Comparison of ENCODE assay signal across 8 cellular contexts in genomic region chr3:172750368-172751187, GRCh38. TPM values are rescaled to one million over a fixed set of nuclear protein-coding genes. Genes with fewer than 3 reads are reported as not detected.
A peak's percentile ranks its signal among the peaks of the same experiment; 100 is the strongest.
DNase-seq lines count a peak whose midpoint lies in the region; ATAC-seq and TF ChIP-seq lines count a peak whose summit lies in the region.

Gene ECT2 (plus strand): TSS chr3:172750726. CDS start chr3:172754531, 3,805 bp downstream.

- H3K9me3 Mint-ChIP-seq in T-helper 1 cell treated with Interleukin-12 subunit alpha and Interleukin-12 subunit beta and Interleukin-4 antibody, amounts not matched to agents 30 μg/mL and 1 μg/mL, for 36 hours, result no peaks in the 10 kb centered on the region

- DNase-seq in NCI-H1694 (lab: John Stamatoyannopoulos, UW) (peak; percentile 99), amygdala (lab: John Stamatoyannopoulos, UW) (peak; percentile 74 to 100 (median 98)), left cardiac atrium (peak; percentile 100), posterior vena cava (ENCODE audit: low spot score) (peak; percentile 100), ureter (ENCODE audit: low spot score) (peak; percentile 99)

- peak within 1 kb of the TSS; percentile 99 for H3K4me3 Mint-ChIP-seq in T-helper 1 cell treated with Interleukin-12 subunit alpha and Interleukin-12 subunit beta and Interleukin-4 antibody, amounts not matched to agents 30 μg/mL and 1 μg/mL, for 36 hours

- intact Hi-C loops in left cardiac atrium (cut with DNase I), result loop anchor here in 1 of 2 donors (1.0 kb wide), 1 partner anchor 76 kb away; no protein-coding TSS in a partner anchor
- intact Hi-C loops in posterior vena cava (cut with DNase I), result no loop called here

- ATAC-seq in HG02885 (IDR thresholded peaks at IDR 0.05; ENCODE audit: poor library complexity, unreplicated experiment), result peak; percentile 97
- peak; percentile 98 to 99 for ATAC-seq in left cardiac atrium

- H3K36me3 Mint-ChIP-seq in T-helper 1 cell treated with Interleukin-12 subunit alpha and Interleukin-12 subunit beta and Interleukin-4 antibody, amounts not matched to agents 30 μg/mL and 1 μg/mL, for 36 hours (ENCODE audit: low read depth), result peaks cover 20% of the 10 kb centered on the region

- peaks cover 7% of the 10 kb centered on the region for H3K27me3 Mint-ChIP-seq in T-helper 1 cell treated with Interleukin-12 subunit alpha and Interleukin-12 subunit beta and Interleukin-4 antibody, amounts not matched to agents 30 μg/mL and 1 μg/mL, for 36 hours (ENCODE audit: low read depth)

- TF ChIP-seq POLR2A in GM15510 (IDR thresholded peaks at IDR 0.05; ENCODE audit: borderline replicate concordance, extremely low read depth, insufficient read length), result peak; percentile 67

- H3K4me1 Mint-ChIP-seq in T-helper 1 cell treated with Interleukin-12 subunit alpha and Interleukin-12 subunit beta and Interleukin-4 antibody, amounts not matched to agents 30 μg/mL and 1 μg/mL, for 36 hours (ENCODE audit: low read depth), result peaks cover 35% of the 10 kb centered on the region

- H3K27ac Mint-ChIP-seq in T-helper 1 cell treated with Interleukin-12 subunit alpha and Interleukin-12 subunit beta and Interleukin-4 antibody, amounts not matched to agents 30 μg/mL and 1 μg/mL, for 36 hours, result peak within 1 kb of the TSS; percentile 99

RNA-seq across cellular contexts. Expression of gene ECT2, which starts in this region (rescaled TPM):
- total RNA-seq in left cardiac atrium (1 to 10 TPM; 5.6 to 5.8 TPM), posterior vena cava (10 to 100 TPM in 1 of 2 donors, 1 to 10 TPM in 1; 7.0 to 11.4 TPM), ureter (9.0 TPM)

Comparison
In these comparisons a context has a peak if more than half of its experiments do, and no peak if none do; other contexts are left out.
1. Peak in every context shown above with its lines: DNase-seq and ATAC-seq.